ENCODE assay signal across 8 cellular contexts in the genomic region with DNA sequence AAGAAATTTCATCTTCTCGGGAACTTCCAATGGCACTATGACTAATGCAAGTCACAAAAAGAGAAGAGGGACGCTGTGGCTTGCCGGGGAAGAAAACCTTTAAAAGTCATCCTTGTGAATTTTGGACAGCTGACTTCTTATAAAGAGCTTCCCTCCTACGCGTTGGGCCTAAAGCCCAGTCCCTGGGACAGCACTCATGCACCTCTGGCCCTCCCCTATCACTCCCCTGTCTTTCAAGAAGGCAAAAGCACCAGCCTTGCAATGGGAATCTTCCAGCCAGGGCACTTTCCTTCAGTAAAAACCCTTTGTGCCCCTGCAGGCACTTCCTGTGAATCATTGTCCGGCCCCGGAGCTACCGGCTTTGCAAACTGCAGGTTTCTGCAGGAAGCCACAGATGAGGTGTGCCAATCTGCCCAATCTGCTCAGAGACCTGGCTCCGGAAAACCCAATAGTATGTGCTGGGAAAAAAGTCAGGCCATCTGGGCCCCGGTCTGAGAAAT. TPM values are rescaled to one million over a fixed set of nuclear protein-coding genes. Genes with fewer than 3 reads are reported as not detected.
DNase-seq lines count a peak whose midpoint lies in the region; ATAC-seq and TF ChIP-seq lines count a peak whose summit lies in the region.

No MANE protein-coding gene starts in this region.

- 0 out of 4 replicates have a peak overlapping the region, but pooled peaks of 1 of the 2 experiments have one; percentile 15 for H3K4me3 ChIP-seq in SK-N-SH (ENCODE audit: low read depth in 2 of 2, low read length in 1 of 2)

- no peak for DNase-seq in SK-N-SH
- DNase-seq in cerebellar cortex (ENCODE audit: low spot score): peak; percentile 95
- DNase-seq in natural killer cell: peak; percentile 28
- DNase-seq in NCI-H1048 (lab: John Stamatoyannopoulos, UW): no peak
- no peak for DNase-seq in foreskin melanocyte

- POLR2A ChIA-PET in SK-N-SH (lab: Yijun Ruan, JAX): no interaction called here

- no peaks in the 10 kb centered on the region for H3K9me3 Mint-ChIP-seq in natural killer cell

- H3K36me3 ChIP-seq in SK-N-SH (replicated peaks in 1 of 2; ENCODE audit: control insufficient read depth in 1 of 2, insufficient read depth in 2 of 2, low read length in 1 of 2): no peaks in the 10 kb centered on the region

- H3K9me3 ChIP-seq in SK-N-SH: no peaks in the 10 kb centered on the region

- no peak for TF ChIP-seq RAD21 in SK-N-SH (IDR thresholded peaks at IDR 0.05; ENCODE audit: low read length)

- CTCF ChIA-PET in SK-N-SH (lab: Yijun Ruan, JAX): interaction anchor here (0.9 to 1.5 kb wide), 2 partner anchors 16 to 75 kb away, joined by 3 to 5 read pairs; no protein-coding TSS in a partner anchor

- peaks cover 41 to 43% of the 10 kb centered on the region in 2 donors for H3K4me1 Mint-ChIP-seq in natural killer cell

- TF ChIP-seq CTCF in SK-N-SH (IDR thresholded peaks at IDR 0.05) (no peak), natural killer cell (IDR thresholded peaks at IDR 0.05) (no peak)

- H3K36me3 Mint-ChIP-seq in natural killer cell: no peaks in the 10 kb centered on the region

- peak overlapping the region; percentile 60 for H3K4me2 ChIP-seq in SK-N-SH

- 51% methylated on average over 9 of the region's 10 CpGs for WGBS in SK-N-SH (ENCODE audit: low lambda C conversion rate)

- H2AFZ ChIP-seq in SK-N-SH (ENCODE audit: low read depth): peak overlapping the region; percentile 41; the same call in 1 of the 2 replicates

- peak overlapping the region in 1 of 2 experiments; percentile 28; a peak in 1 of 4 replicates for H3K27ac ChIP-seq in SK-N-SH (ENCODE audit: low read depth in 2 of 2, low read length in 1 of 2)

- intact Hi-C loops in natural killer cell (cut with micrococcal nuclease): no loop called here

- peaks cover 4 to 8% of the 10 kb centered on the region in 2 experiments; a peak in 2 of 4 replicates for H3K4me1 ChIP-seq in SK-N-SH (ENCODE audit: control insufficient read depth in 1 of 2, insufficient read depth in 2 of 2, low read depth in 1 of 2, low read length in 1 of 2)

- no peaks in the 10 kb centered on the region for H3F3A ChIP-seq in SK-N-SH (replicated peaks; ENCODE audit: insufficient read depth)

- H4K20me1 ChIP-seq in SK-N-SH (ENCODE audit: insufficient read depth): no peaks in the 10 kb centered on the region

- no peaks in the 10 kb centered on the region for H3K27me3 Mint-ChIP-seq in natural killer cell (ENCODE audit: low read depth in 2 of 2)

- H3K9ac ChIP-seq in SK-N-SH: no peak overlapping the region

- H3K9me2 ChIP-seq in SK-N-SH: no peaks in the 10 kb centered on the region

- H3K79me2 ChIP-seq in SK-N-SH (ENCODE audit: insufficient read depth): no peaks in the 10 kb centered on the region; the same call in 1 of the 2 replicates

- no peak overlapping the region for H3K4me3 Mint-ChIP-seq in natural killer cell

- H3K27me3 ChIP-seq in SK-N-SH (ENCODE audit: insufficient read depth): no peaks in the 10 kb centered on the region

- 0 out of 4 replicates have a peak, but pooled peaks of 1 of the 2 experiments have one; percentile 13 for TF ChIP-seq EP300 in SK-N-SH (IDR thresholded peaks at IDR 0.05; ENCODE audit: borderline replicate concordance in 1 of 2, low read depth in 1 of 2, low read length in 1 of 2)

- ATAC-seq in GM18873 (IDR thresholded peaks at IDR 0.05; ENCODE audit: low FRiP score, unreplicated experiment): peak; percentile 39
- ATAC-seq in HG02840 (IDR thresholded peaks at IDR 0.05; ENCODE audit: low FRiP score, unreplicated experiment): peak; percentile 35
- ATAC-seq in natural killer cell: peak; percentile 53 to 74 (median 55)
- no peak for ATAC-seq in HG03521 (IDR thresholded peaks at IDR 0.05; ENCODE audit: unreplicated experiment)

- H3K27ac Mint-ChIP-seq in natural killer cell: peak overlapping the region; percentile 43 to 59

TF ChIP-seq in SK-N-SH, 30 proteins besides CTCF, POLR2A, EP300 and RAD21:
- TF ChIP-seq TEAD4 (IDR thresholded peaks at IDR 0.05; ENCODE audit: borderline replicate concordance, insufficient read depth) (no peak), FOXJ3 (CRISPR knock-in tag; IDR thresholded peaks at IDR 0.05) (no peak), YY1 (IDR thresholded peaks at IDR 0.05; ENCODE audit: low read depth) (no peak), TCF12 (IDR thresholded peaks at IDR 0.05) (peak; percentile 22; the same call in 1 of the 2 replicates), JUND (IDR thresholded peaks at IDR 0.05) (no peak), FOSL2 (IDR thresholded peaks at IDR 0.05; ENCODE audit: borderline replicate concordance, low read depth) (peak; percentile 16; the same call in 1 of the 2 replicates), RXRA (IDR thresholded peaks at IDR 0.05; ENCODE audit: borderline replicate concordance, low read depth) (no peak), MXI1 (IDR thresholded peaks at IDR 0.05; ENCODE audit: low read depth, low read length) (no peak), ZBTB33 (IDR thresholded peaks at IDR 0.05; ENCODE audit: borderline replicate concordance, low read depth) (no peak), NRF1 (IDR thresholded peaks at IDR 0.05; ENCODE audit: low read depth, low read length) (no peak), NFIC (IDR thresholded peaks at IDR 0.05; ENCODE audit: borderline replicate concordance) (no peak), MEF2A (IDR thresholded peaks at IDR 0.05; ENCODE audit: borderline replicate concordance, low read depth) (no peak), GATA2 (CRISPR knock-in tag; IDR thresholded peaks at IDR 0.05) (no peak), GABPA (IDR thresholded peaks at IDR 0.05; ENCODE audit: low read depth) (peak; percentile 34; the same call in 1 of the 2 replicates)
- TF ChIP-seq, protein P1, sequence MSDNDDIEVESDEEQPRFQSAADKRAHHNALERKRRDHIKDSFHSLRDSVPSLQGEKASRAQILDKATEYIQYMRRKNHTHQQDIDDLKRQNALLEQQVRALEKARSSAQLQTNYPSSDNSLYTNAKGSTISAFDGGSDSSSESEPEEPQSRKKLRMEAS (IDR thresholded peaks at IDR 0.05; ENCODE audit: low read depth): peak; percentile 19; the same call in 1 of the 2 replicates
- TF ChIP-seq, protein P2, sequence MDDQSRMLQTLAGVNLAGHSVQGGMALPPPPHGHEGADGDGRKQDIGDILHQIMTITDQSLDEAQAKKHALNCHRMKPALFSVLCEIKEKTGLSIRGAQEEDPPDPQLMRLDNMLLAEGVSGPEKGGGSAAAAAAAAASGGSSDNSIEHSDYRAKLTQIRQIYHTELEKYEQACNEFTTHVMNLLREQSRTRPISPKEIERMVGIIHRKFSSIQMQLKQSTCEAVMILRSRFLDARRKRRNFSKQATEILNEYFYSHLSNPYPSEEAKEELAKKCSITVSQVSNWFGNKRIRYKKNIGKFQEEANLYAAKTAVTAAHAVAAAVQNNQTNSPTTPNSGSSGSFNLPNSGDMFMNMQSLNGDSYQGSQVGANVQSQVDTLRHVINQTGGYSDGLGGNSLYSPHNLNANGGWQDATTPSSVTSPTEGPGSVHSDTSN (IDR thresholded peaks at IDR 0.05): peak; percentile 25; the same call in 1 of the 2 replicates

RNA-seq across cellular contexts. Expression of gene MREG, which starts 7.1 kb away (rescaled TPM):
- polyA plus RNA-seq in SK-N-SH (2012; rRNA removed): 2.5 and 3.5 TPM in 2 replicates
- polyA plus RNA-seq in SK-N-SH (2012; cell fraction: cytosol; rRNA removed): 3.5 and 3.7 TPM in 2 replicates
- 1.6 and 4.0 TPM in 2 replicates for polyA plus RNA-seq in SK-N-SH (2012; cell fraction: nucleus; rRNA removed)
- 1 to 10 TPM; 4.0 to 9.8 (median 6.8) TPM for total RNA-seq in natural killer cell

Comparison
In these comparisons a context has a peak if more than half of its experiments do, and no peak if none do; other contexts are left out.
1. DNase-seq: peak in cerebellar cortex (single experiment) and natural killer cell (single experiment); none in SK-N-SH (single experiment), NCI-H1048 (single experiment) and foreskin melanocyte (single experiment).